Comparison of ENCODE assay signal across 26 cellular contexts in the genomic region with DNA sequence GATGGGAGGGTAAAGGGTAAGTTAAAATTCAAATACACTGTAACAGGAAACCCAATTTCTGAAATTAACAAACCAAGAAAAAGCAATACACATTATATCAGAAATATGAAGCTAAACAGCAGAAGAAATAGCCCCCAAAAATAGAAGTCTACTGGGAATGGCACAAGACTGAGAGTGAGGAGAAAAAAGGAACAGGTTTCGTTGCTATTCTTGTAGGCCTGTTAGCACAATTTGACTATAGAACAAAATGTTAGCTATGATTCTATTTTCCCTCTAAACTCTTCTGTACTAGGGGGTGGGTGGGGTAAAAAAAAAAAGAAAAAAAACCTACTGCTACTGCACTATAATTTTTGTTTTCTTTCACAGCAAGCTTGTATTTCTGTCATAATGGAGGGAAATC.
"Had no signal": no experiment of that assay in that cellular context is flagged by ENCODE, and none has a peak within 500 bp of the region (broad histone marks: within the 10 kb centered on the region; RNA-seq: fewer than 3 reads in every experiment).

No MANE protein-coding gene starts in this region.

- H3K27ac ChIP-seq: cardiac muscle cell, Peyer's patch, RWPE1, SJCRH30, VCaP had no signal

- FAIRE-seq: astrocyte had no signal

- H3K27me3 Mint-ChIP-seq: activated CD8-positive, alpha-beta T cell treated with anti-CD3 and anti-CD28 coated beads for 36 hours; brain had no signal

- H3K4me3 Mint-ChIP-seq: activated CD8-positive, alpha-beta T cell treated with anti-CD3 and anti-CD28 coated beads for 36 hours; activated T-cell treated with anti-CD3 and anti-CD28 coated beads, Interleukin-2, amount 50 U/mL, for 4 hours; brain had no signal

- DNase-seq: activated CD4-positive, CD25-positive, alpha-beta regulatory T cell; activated CD8-positive, alpha-beta memory T cell treated with anti-CD3 and anti-CD28 coated beads, Interleukin-2, amount 50 U/mL, for 48 hours; activated CD8-positive, alpha-beta T cell treated with anti-CD3 and anti-CD28 coated beads for 36 hours; activated naive CD4-positive, alpha-beta T cell treated with anti-CD3 and anti-CD28 coated beads, Interleukin-2, amount 50 U/mL, for 16 hours; activated T-cell treated with anti-CD3 and anti-CD28 coated beads, Interleukin-2, amount 50 U/mL, for 4 hours; amniotic stem cell; cerebellar nuclear complex; IMR-90; KBM-7; MV-4-11; NCI-H1092 treated with DMSO at 0.1 percent for 48 hours; NCI-H1417 treated with DMSO at 0.1 percent for 48 hours; NCI-H1694; NCI-H2081; NCI-H446; NCI-H524; Peyer's patch; Right ventricle myocardium superior; SJCRH30; SK-N-SH; T-helper 1 cell had no signal

- ATAC-seq: activated CD8-positive, alpha-beta T cell treated with anti-CD3 and anti-CD28 coated beads for 36 hours; activated T-cell treated with anti-CD3 and anti-CD28 coated beads, Interleukin-2, amount 50 U/mL, for 4 hours had no signal

- H3K9me3 Mint-ChIP-seq: activated CD8-positive, alpha-beta T cell treated with anti-CD3 and anti-CD28 coated beads for 36 hours; activated T-cell treated with anti-CD3 and anti-CD28 coated beads, Interleukin-2, amount 50 U/mL, for 4 hours; brain had no signal

- H3K4me1 Mint-ChIP-seq: brain had no signal
